In genomic region chr1:26110731-26111529, GRCh38 we compare ENCODE assay signal across 8 cellular contexts. TPM values are rescaled to one million over a fixed set of nuclear protein-coding genes. Genes with fewer than 3 reads are reported as not detected.
DNase-seq lines count a peak whose midpoint lies in the region; ATAC-seq and TF ChIP-seq lines count a peak whose summit lies in the region.

No MANE protein-coding gene starts in this region.

- no peaks in the 10 kb centered on the region for H3K9me3 Mint-ChIP-seq in chondrocyte (ENCODE audit: low read depth)

- ATAC-seq in GM18519 (IDR thresholded peaks at IDR 0.05; ENCODE audit: low FRiP score, unreplicated experiment) = peak; percentile 24
- ATAC-seq in HG02981 (IDR thresholded peaks at IDR 0.05; ENCODE audit: unreplicated experiment) = peak; percentile 40
- peak; percentile 70 for ATAC-seq in left lobe of liver

- peak overlapping the region; percentile 60 for H3K27ac Mint-ChIP-seq in chondrocyte (ENCODE audit: unreplicated experiment)

- H3K27me3 Mint-ChIP-seq in chondrocyte (ENCODE audit: low read depth) = no peaks in the 10 kb centered on the region

- DNase-seq in A172 (ENCODE audit: low spot score) (peak; percentile 25), NCI-H2196 treated with DMSO at 0.1 percent for 48 hours (lab: John Stamatoyannopoulos, UW; ENCODE audit: unreplicated experiment) (peak; percentile 48), chondrocyte (ENCODE audit: low spot score) (no peak), left lobe of liver (ENCODE audit: low spot score) (peak; percentile 85)
- DNase-seq in activated CD4-positive, alpha-beta T cell treated with anti-CD3 and anti-CD28 coated beads for 24 hours (ENCODE audit: low read depth in 2 of 2) = peak; percentile 43 to 59
- peak; percentile 51 for DNase-seq in stimulated activated CD4-positive, alpha-beta T cell treated with anti-CD3 and anti-CD28 coated beads, Interleukin-2, amount 100 ng/mL, for 4 hours (ENCODE audit: low read depth)

- H3K4me1 Mint-ChIP-seq in chondrocyte (ENCODE audit: low read depth) = peaks cover 16% of the 10 kb centered on the region

- TF ChIP-seq CTCF in chondrocyte (IDR thresholded peaks at IDR 0.05) = no peak

- peak overlapping the region; percentile 85 for H3K4me3 Mint-ChIP-seq in chondrocyte (ENCODE audit: unreplicated experiment)

- no peaks in the 10 kb centered on the region for H3K36me3 Mint-ChIP-seq in chondrocyte (ENCODE audit: low read depth)

RNA-seq across cellular contexts. Expression of gene PDIK1L, which starts 0.7 kb away (rescaled TPM):
- total RNA-seq in A172 (2014; rRNA removed; shearing (Covaris generic)) = 4.4 and 6.1 TPM in 2 replicates
- 6.2 to 6.8 TPM (median 6.7 TPM) in 3 replicates for total RNA-seq in chondrocyte
- 6.3 TPM for total RNA-seq in left lobe of liver

RNA-seq across cellular contexts. Expression of gene TRIM63, which starts 43.5 kb away (rescaled TPM):
- not detected in 2 replicates for total RNA-seq in A172 (2014; rRNA removed; shearing (Covaris generic))
- 0.26 to 0.70 TPM in 2 of 3 replicates, not detected in the other for total RNA-seq in chondrocyte
- total RNA-seq in left lobe of liver = 0.20 TPM

RNA-seq across cellular contexts. Expression of gene FAM110D, which starts 47.9 kb away (rescaled TPM):
- total RNA-seq in A172 (2014; rRNA removed; shearing (Covaris generic)) = 0.62 TPM in 1 of 2 replicates, not detected in the other
- total RNA-seq in chondrocyte (0.22 to 0.27 TPM (median 0.23 TPM) in 3 replicates), left lobe of liver (0.28 TPM)

RNA-seq across cellular contexts. Expression of gene C1orf232, which starts 57.8 kb away (rescaled TPM):
- not detected in 2 replicates for total RNA-seq in A172 (2014; rRNA removed; shearing (Covaris generic))
- total RNA-seq in chondrocyte (not detected in 3 replicates), left lobe of liver (not detected)

RNA-seq across cellular contexts. Expression of gene ZNF593, which starts 58.8 kb away (rescaled TPM):
- total RNA-seq in A172 (2014; rRNA removed; shearing (Covaris generic)) = 12.9 and 18.1 TPM in 2 replicates
- total RNA-seq in chondrocyte = 19.6 to 27.0 TPM (median 22.4 TPM) in 3 replicates
- 23.7 TPM for total RNA-seq in left lobe of liver
